In the genomic region with DNA sequence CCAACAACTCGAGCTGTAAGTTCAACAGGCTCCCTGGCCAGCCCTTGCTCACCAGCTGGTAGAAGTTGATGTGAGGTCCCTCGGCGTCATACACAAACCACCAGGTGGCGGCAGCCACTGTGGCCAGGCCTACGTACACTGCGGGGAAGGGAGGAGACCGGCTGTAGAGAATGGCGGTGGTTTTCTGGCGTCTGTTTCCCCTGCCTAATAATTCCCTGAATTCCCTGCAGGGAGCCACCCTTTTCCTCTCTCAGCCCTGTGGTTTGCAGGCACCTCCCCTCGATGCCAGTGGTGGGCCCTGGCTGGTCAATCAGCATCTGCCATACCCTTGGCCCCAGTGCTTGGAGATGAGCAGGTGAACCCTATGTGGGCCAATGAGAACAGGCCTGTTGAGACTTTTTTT, we compare ENCODE assay signal across 9 cellular contexts. TPM values are rescaled to one million over a fixed set of nuclear protein-coding genes. Genes with fewer than 3 reads are reported as not detected.
DNase-seq lines count a peak whose midpoint lies in the region; ATAC-seq, FAIRE-seq and TF ChIP-seq lines count a peak whose summit lies in the region.
"Had no signal": no experiment of that assay in that cellular context is flagged by ENCODE, and none has a peak within 500 bp of the region (broad histone marks: within the 10 kb centered on the region; RNA-seq: fewer than 3 reads in every experiment).

No MANE protein-coding gene starts in this region.

- no peak overlapping the region for H3K27ac Mint-ChIP-seq in activated T-helper 1 cell treated with anti-CD3 and anti-CD28 coated beads, Interleukin-12 subunit alpha, Interleukin-12 subunit beta, Interleukin-2, Interleukin-4 antibody, amounts not matched to agents 30 ng/mL and 10 ng/mL and 1 ng/mL, durations not matched to agents 14 hours and 24 hours and 36 hours

- H2AFZ ChIP-seq in endothelial cell of umbilical vein (ENCODE audit: low read depth, low read length), result peak overlapping the region; percentile 76

- BruUV-seq in endothelial cell of umbilical vein (replicated peaks; lab: Mats Ljungman, UMichigan), result no TSS peak

- POLR2A ChIA-PET in endothelial cell of umbilical vein (lab: Charles Lee), result no interaction called here

- H3K9ac ChIP-seq in endothelial cell of umbilical vein (replicated peaks; ENCODE audit: extremely low read depth, insufficient read depth, low read length), result no peak overlapping the region

- H3K9me1 ChIP-seq in endothelial cell of umbilical vein (replicated peaks; ENCODE audit: control insufficient read depth, extremely low read depth, insufficient read depth, low read length), result no peaks in the 10 kb centered on the region

- peaks cover 48% of the 10 kb centered on the region for H3K36me3 Mint-ChIP-seq in activated T-helper 1 cell treated with anti-CD3 and anti-CD28 coated beads, Interleukin-12 subunit alpha, Interleukin-12 subunit beta, Interleukin-2, Interleukin-4 antibody, amounts not matched to agents 30 ng/mL and 10 ng/mL and 1 ng/mL, durations not matched to agents 14 hours and 24 hours and 36 hours (ENCODE audit: low read depth)

- H3K4me1 Mint-ChIP-seq in activated T-helper 1 cell treated with anti-CD3 and anti-CD28 coated beads, Interleukin-12 subunit alpha, Interleukin-12 subunit beta, Interleukin-2, Interleukin-4 antibody, amounts not matched to agents 30 ng/mL and 10 ng/mL and 1 ng/mL, durations not matched to agents 14 hours and 24 hours and 36 hours (ENCODE audit: low read depth), result no peaks in the 10 kb centered on the region

- H3K27me3 ChIP-seq in SJSA1 (replicated peaks), result no peaks in the 10 kb centered on the region
- no peaks in the 10 kb centered on the region for H3K27me3 ChIP-seq in endothelial cell of umbilical vein (ENCODE audit: control insufficient read depth in 2 of 2, insufficient read depth in 2 of 2, low read length in 2 of 2)

- H3K9me3 ChIP-seq in SJSA1 (replicated peaks), result no peaks in the 10 kb centered on the region
- H3K9me3 ChIP-seq in endothelial cell of umbilical vein (replicated peaks; ENCODE audit: control insufficient read depth, insufficient read depth, low read length), result no peaks in the 10 kb centered on the region
- no peaks in the 10 kb centered on the region for H3K9me3 ChIP-seq in mucosa of descending colon

- no peak overlapping the region for H3K4me3 Mint-ChIP-seq in activated T-helper 1 cell treated with anti-CD3 and anti-CD28 coated beads, Interleukin-12 subunit alpha, Interleukin-12 subunit beta, Interleukin-2, Interleukin-4 antibody, amounts not matched to agents 30 ng/mL and 10 ng/mL and 1 ng/mL, durations not matched to agents 14 hours and 24 hours and 36 hours
- H3K4me3 Mint-ChIP-seq: natural killer cell treated with Interleukin-12 subunit alpha and Interleukin-12 subunit beta and Interleukin-15 and Interleukin-18, amount 100 ng/mL, for 72 hours had no signal

- H3K4me1 ChIP-seq in SJSA1 (replicated peaks), result peaks cover 4% of the 10 kb centered on the region
- no peaks in the 10 kb centered on the region for H3K4me1 ChIP-seq in endothelial cell of umbilical vein (ENCODE audit: control insufficient read depth, extremely low read depth, insufficient read depth, low read length)
- no peaks in the 10 kb centered on the region for H3K4me1 ChIP-seq in mucosa of descending colon (ENCODE audit: low read depth)

- ATAC-seq in mucosa of descending colon, result peak; percentile 92
- no peak for ATAC-seq in GM21515 (IDR thresholded peaks at IDR 0.05; ENCODE audit: unreplicated experiment)

- no peak overlapping the region for H3K27ac ChIP-seq in SJSA1
- H3K27ac ChIP-seq in endothelial cell of umbilical vein (ENCODE audit: insufficient read depth, low read depth, low read length), result no peak overlapping the region

- H3K27me3 Mint-ChIP-seq in activated T-helper 1 cell treated with anti-CD3 and anti-CD28 coated beads, Interleukin-12 subunit alpha, Interleukin-12 subunit beta, Interleukin-2, Interleukin-4 antibody, amounts not matched to agents 30 ng/mL and 10 ng/mL and 1 ng/mL, durations not matched to agents 14 hours and 24 hours and 36 hours (ENCODE audit: insufficient read depth), result no peaks in the 10 kb centered on the region
- H3K27me3 Mint-ChIP-seq: natural killer cell treated with Interleukin-12 subunit alpha and Interleukin-12 subunit beta and Interleukin-15 and Interleukin-18, amount 100 ng/mL, for 72 hours had no signal

- TF ChIP-seq CTCF in D721Med (IDR thresholded peaks at IDR 0.05; ENCODE audit: insufficient read depth, missing control alignments) (peak; percentile 49), endothelial cell of umbilical vein (IDR thresholded peaks at IDR 0.05; ENCODE audit: extremely low read depth in 1 of 2, insufficient read depth in 1 of 2, low read depth in 1 of 2, low read length in 2 of 2) (peak; percentile 83 to 94), mucosa of descending colon (IDR thresholded peaks at IDR 0.05) (peak; percentile 28)

- FAIRE-seq in D721Med (lab: Jason Lieb, UNC) (no peak), endothelial cell of umbilical vein (lab: Jason Lieb, UNC) (peak; percentile 96)

- DNase-seq in D721Med (ENCODE audit: insufficient read length, low spot score) (no peak), HPDE6-E6E7 (ENCODE audit: extremely low spot score) (peak; percentile 49), SJSA1 (ENCODE audit: low read depth in 1 of 2, low spot score in 2 of 2) (peak; percentile 52 to 77), endothelial cell of umbilical vein (ENCODE audit: low read depth, low spot score) (peak; percentile 75), mucosa of descending colon (peak in 2 of 3 donors; percentile 82 to 83), putamen (ENCODE audit: low spot score) (no peak)
- no peak for DNase-seq in activated T-helper 1 cell treated with anti-CD3 and anti-CD28 coated beads, Interleukin-12 subunit alpha, Interleukin-12 subunit beta, Interleukin-2, Interleukin-4 antibody, amounts not matched to agents 30 ng/mL and 10 ng/mL and 1 ng/mL, durations not matched to agents 14 hours and 24 hours and 36 hours (ENCODE audit: low spot score)

- intact Hi-C loops in endothelial cell of umbilical vein (cut with micrococcal nuclease) (loop anchor here (1.0 to 2.0 kb wide), 5 partner anchors 9 to 140 kb away; no protein-coding TSS in a partner anchor), mucosa of descending colon (cut with DNase I, micrococcal nuclease) (loop anchor here in 1 of 2 donors (10.0 kb wide), 1 partner anchor 70 kb away; no protein-coding TSS in a partner anchor)
- intact Hi-C loops in activated T-helper 1 cell treated with anti-CD3 and anti-CD28 coated beads, Interleukin-12 subunit alpha, Interleukin-12 subunit beta, Interleukin-2, Interleukin-4 antibody, amounts not matched to agents 30 ng/mL and 10 ng/mL and 1 ng/mL, durations not matched to agents 14 hours and 24 hours and 36 hours (cut with micrococcal nuclease), result no loop called here

- no peaks in the 10 kb centered on the region for H3K79me2 ChIP-seq in endothelial cell of umbilical vein (ENCODE audit: control insufficient read depth, insufficient read depth, low read length)

- H3K4me3 ChIP-seq in SJSA1 (no peak overlapping the region), endothelial cell of umbilical vein (replicated peaks in 1 of 3; ENCODE audit: insufficient read depth in 1 of 3, low read depth in 1 of 3, low read length in 3 of 3) (no peak overlapping the region), mucosa of descending colon (no peak overlapping the region)

- dilution Hi-C loops in endothelial cell of umbilical vein (cut with MboI; ENCODE audit: extremely low pct_ligation_motif_present, low sequenced_read_pairs), result no loop called here

- no peak for TF ChIP-seq POLR2A in endothelial cell of umbilical vein (IDR thresholded peaks at IDR 0.05; ENCODE audit: low read depth, low read length)

- H3K36me3 ChIP-seq in SJSA1, result no peaks in the 10 kb centered on the region
- no peaks in the 10 kb centered on the region for H3K36me3 ChIP-seq in endothelial cell of umbilical vein (ENCODE audit: control insufficient read depth in 2 of 2, extremely low read depth in 1 of 2, insufficient read depth in 2 of 2, low read length in 2 of 2)
- no peaks in the 10 kb centered on the region for H3K36me3 ChIP-seq in mucosa of descending colon (ENCODE audit: low read depth)

- H3K9me3 Mint-ChIP-seq in activated T-helper 1 cell treated with anti-CD3 and anti-CD28 coated beads, Interleukin-12 subunit alpha, Interleukin-12 subunit beta, Interleukin-2, Interleukin-4 antibody, amounts not matched to agents 30 ng/mL and 10 ng/mL and 1 ng/mL, durations not matched to agents 14 hours and 24 hours and 36 hours, result no peaks in the 10 kb centered on the region
- H3K9me3 Mint-ChIP-seq: natural killer cell treated with Interleukin-12 subunit alpha and Interleukin-12 subunit beta and Interleukin-15 and Interleukin-18, amount 100 ng/mL, for 72 hours had no signal

- no peaks in the 10 kb centered on the region for H4K20me1 ChIP-seq in endothelial cell of umbilical vein (replicated peaks; ENCODE audit: control insufficient read depth, extremely low read depth, insufficient read depth, low read length)

- H3K4me2 ChIP-seq in endothelial cell of umbilical vein (ENCODE audit: insufficient read depth, low read length), result no peak overlapping the region

- CTCF ChIA-PET in endothelial cell of umbilical vein (lab: Charles Lee), result interaction anchor here (0.6 to 6.4 kb wide), 25 partner anchors 12 to 140 kb away, joined by 3 to 53 read pairs (median 6); a partner anchor contains a TSS

RNA-seq across cellular contexts. Expression of a gene that starts 18.9 kb away (rescaled TPM):
- 5.1 and 9.6 TPM in 2 replicates for total RNA-seq in SJSA1 (2014; rRNA removed; shearing (Covaris generic))
- total RNA-seq in endothelial cell of umbilical vein (not detected in 2 replicates), mucosa of descending colon (1 to 10 TPM; 2.5 to 4.9 (median 3.5) TPM)
- 0.05 TPM in 1 of 2 replicates, not detected in the other for polyA plus RNA-seq in endothelial cell of umbilical vein
- polyA plus RNA-seq in endothelial cell of umbilical vein (2011; cell fraction: cytosol; rRNA removed), result 0.03 TPM in 1 of 2 replicates, not detected in the other
- polyA plus RNA-seq in endothelial cell of umbilical vein (2011; cell fraction: nucleus; rRNA removed), result 0.05 and 0.08 TPM in 2 replicates
- 0.10 TPM in 1 of 2 replicates, not detected in the other for polyA plus RNA-seq in endothelial cell of umbilical vein (2012)
- 0.17 TPM in 1 of 2 replicates, not detected in the other for polyA minus RNA-seq in endothelial cell of umbilical vein
- polyA minus RNA-seq in endothelial cell of umbilical vein (2011; cell fraction: cytosol; rRNA and poly(A)+ RNA removed), result not detected
- polyA minus RNA-seq in endothelial cell of umbilical vein (2011; cell fraction: nucleus; rRNA and poly(A)+ RNA removed), result not detected in 2 replicates
- total RNA-seq in activated T-helper 1 cell treated with anti-CD3 and anti-CD28 coated beads, Interleukin-12 subunit alpha, Interleukin-12 subunit beta, Interleukin-2, Interleukin-4 antibody, amounts not matched to agents 30 ng/mL and 10 ng/mL and 1 ng/mL, durations not matched to agents 14 hours and 24 hours and 36 hours, result 0.13 and 0.34 TPM in 2 replicates

RNA-seq across cellular contexts. Expression of a gene that starts 29.1 kb away (rescaled TPM):
- 0.06 and 0.89 TPM in 2 replicates for total RNA-seq in SJSA1 (2014; rRNA removed; shearing (Covaris generic))
- 0.55 and 0.78 TPM in 2 replicates for total RNA-seq in endothelial cell of umbilical vein
- polyA plus RNA-seq in endothelial cell of umbilical vein, result 0.37 TPM in 2 replicates
- polyA plus RNA-seq in endothelial cell of umbilical vein (2011; cell fraction: cytosol; rRNA removed), result 0.28 and 0.32 TPM in 2 replicates
- 0.26 and 0.36 TPM in 2 replicates for polyA plus RNA-seq in endothelial cell of umbilical vein (2011; cell fraction: nucleus; rRNA removed)
- polyA plus RNA-seq in endothelial cell of umbilical vein (2012), result 1.6 and 1.8 TPM in 2 replicates
- 1.4 and 3.2 TPM in 2 replicates for polyA minus RNA-seq in endothelial cell of umbilical vein
- 4.7 TPM for polyA minus RNA-seq in endothelial cell of umbilical vein (2011; cell fraction: cytosol; rRNA and poly(A)+ RNA removed)
- polyA minus RNA-seq in endothelial cell of umbilical vein (2011; cell fraction: nucleus; rRNA and poly(A)+ RNA removed), result 0.82 TPM in 1 of 2 replicates, not detected in the other
- total RNA-seq in mucosa of descending colon, result 100 to 1,000 TPM in 2 of 3 donors, 10 to 100 TPM in 1; 72.8 to 253 (median 247) TPM
- 107 and 111 TPM in 2 replicates for total RNA-seq in activated T-helper 1 cell treated with anti-CD3 and anti-CD28 coated beads, Interleukin-12 subunit alpha, Interleukin-12 subunit beta, Interleukin-2, Interleukin-4 antibody, amounts not matched to agents 30 ng/mL and 10 ng/mL and 1 ng/mL, durations not matched to agents 14 hours and 24 hours and 36 hours

RNA-seq across cellular contexts. Expression of a gene that starts 42.3 kb away (rescaled TPM):
- 12.0 and 15.3 TPM in 2 replicates for total RNA-seq in SJSA1 (2014; rRNA removed; shearing (Covaris generic))
- total RNA-seq in endothelial cell of umbilical vein, result 5.7 and 6.1 TPM in 2 replicates
- polyA plus RNA-seq in endothelial cell of umbilical vein, result 4.3 and 4.5 TPM in 2 replicates
- polyA plus RNA-seq in endothelial cell of umbilical vein (2011; cell fraction: cytosol; rRNA removed), result 3.1 and 3.6 TPM in 2 replicates
- 12.1 and 12.3 TPM in 2 replicates for polyA plus RNA-seq in endothelial cell of umbilical vein (2011; cell fraction: nucleus; rRNA removed)
- 4.0 and 5.3 TPM in 2 replicates for polyA plus RNA-seq in endothelial cell of umbilical vein (2012)
- 3.2 and 5.7 TPM in 2 replicates for polyA minus RNA-seq in endothelial cell of umbilical vein
- 10.8 TPM for polyA minus RNA-seq in endothelial cell of umbilical vein (2011; cell fraction: cytosol; rRNA and poly(A)+ RNA removed)
- 4.3 and 5.5 TPM in 2 replicates for polyA minus RNA-seq in endothelial cell of umbilical vein (2011; cell fraction: nucleus; rRNA and poly(A)+ RNA removed)
- total RNA-seq in mucosa of descending colon, result 10 to 100 TPM in 1 of 3 donors, 1 to 10 TPM in 2; 4.8 to 11.6 (median 6.2) TPM
- total RNA-seq in activated T-helper 1 cell treated with anti-CD3 and anti-CD28 coated beads, Interleukin-12 subunit alpha, Interleukin-12 subunit beta, Interleukin-2, Interleukin-4 antibody, amounts not matched to agents 30 ng/mL and 10 ng/mL and 1 ng/mL, durations not matched to agents 14 hours and 24 hours and 36 hours, result 6.1 and 7.8 TPM in 2 replicates

Comparison
In these comparisons a context has a peak if more than half of its experiments do, and no peak if none do; other contexts are left out.
1. DNase-seq: peak in HPDE6-E6E7 (single experiment), SJSA1 (2 of 2), endothelial cell of umbilical vein (single experiment) and mucosa of descending colon (2 of 3); none in D721Med (single experiment), activated T-helper 1 cell treated with anti-CD3 and anti-CD28 coated beads, Interleukin-12 subunit alpha, Interleukin-12 subunit beta, Interleukin-2, Interleukin-4 antibody, amounts not matched to agents 30 ng/mL and 10 ng/mL and 1 ng/mL, durations not matched to agents 14 hours and 24 hours and 36 hours (single experiment) and putamen (single experiment).
2. CTCF ChIP-seq: peak in every context shown above with its lines; median percentile 88 in endothelial cell of umbilical vein; 49 in D721Med; 28 in mucosa of descending colon.
3. RNA of a gene that starts 29.1 kb away (total RNA-seq): 72.8 to 253 TPM in mucosa of descending colon and 107 to 111 TPM in activated T-helper 1 cell treated with anti-CD3 and anti-CD28 coated beads, Interleukin-12 subunit alpha, Interleukin-12 subunit beta, Interleukin-2, Interleukin-4 antibody, amounts not matched to agents 30 ng/mL and 10 ng/mL and 1 ng/mL, durations not matched to agents 14 hours and 24 hours and 36 hours; 0.06 to 0.89 TPM in SJSA1 and 0.55 to 0.78 TPM in endothelial cell of umbilical vein; every median in the first group is over 10 times any median in the second.